Comparison of ENCODE assay signal across 28 cellular contexts in the genomic region with DNA sequence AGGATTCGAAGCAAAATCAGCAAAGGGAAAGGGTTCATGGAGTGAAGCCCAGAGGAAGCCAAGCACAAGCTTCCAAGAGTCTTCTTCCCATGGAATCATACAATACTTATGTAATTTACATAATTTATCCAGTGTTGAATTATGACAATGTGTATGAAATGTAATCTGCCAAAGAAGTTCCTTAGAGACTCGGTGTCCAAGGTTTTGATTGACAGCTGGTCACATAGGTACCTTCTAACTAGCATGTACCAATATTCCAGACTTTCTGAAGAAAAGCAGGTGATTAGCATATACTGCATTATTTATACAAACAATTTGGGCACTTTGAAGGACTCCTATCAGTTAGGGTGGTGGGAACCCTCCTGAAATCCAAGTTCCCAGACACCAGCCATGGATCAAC.
"Had no signal": no experiment of that assay in that cellular context is flagged by ENCODE, and none has a peak within 500 bp of the region (broad histone marks: within the 10 kb centered on the region; RNA-seq: fewer than 3 reads in every experiment).

No MANE protein-coding gene starts in this region.

- H2AFZ ChIP-seq: neural progenitor cell, parathyroid adenoma had no signal

- FAIRE-seq: small intestine, urothelium cell line had no signal

- DNase-seq: occipital lobe; ovary; posterior cingulate gyrus; psoas muscle; right cardiac atrium; right lobe of liver; sigmoid colon; small intestine; stimulated activated CD4-positive, alpha-beta T cell treated with anti-CD3 and anti-CD28 coated beads, Interleukin-15, amount 100 ng/mL, for 24 hours; stimulated activated CD4-positive, alpha-beta T cell treated with anti-CD3 and anti-CD28 coated beads, Interleukin-2, amount 100 ng/mL, for 24 hours; stimulated activated CD4-positive, alpha-beta T cell treated with anti-CD3 and anti-CD28 coated beads, Interleukin-2, amount 100 ng/mL, for 48 hours; stimulated activated CD4-positive, alpha-beta T cell treated with anti-CD3 and anti-CD28 coated beads, Interleukin-4, amount 100 ng/mL, for 24 hours; stimulated activated naive B cell treated with anti-CD40 and anti-IgM and Interleukin-4, amounts not matched to agents 10 μg/mL and 1 μg/mL and 100 μg/mL, for 72 hours; stimulated activated naive CD4-positive, alpha-beta T cell treated with Interleukin-2 at 50 U/mL for 16 hours; stomach; thyroid gland; trophoblast cell; upper lobe of left lung had no signal

- ATAC-seq: psoas muscle; right cardiac atrium; right lobe of liver; stimulated activated effector memory CD8-positive, alpha-beta T cell treated with anti-CD3 and anti-CD28 coated beads, Interleukin-12 subunit alpha, Interleukin-12 subunit beta, amount 100 ng/mL, for 72 hours; stimulated activated naive B cell treated with anti-CD40 and anti-IgM and Interleukin-4, amounts not matched to agents 10 μg/mL and 1 μg/mL and 100 μg/mL, for 72 hours had no signal

- H3K36me3 ChIP-seq: neural progenitor cell, ovary, right lobe of liver, sigmoid colon, stomach, thoracic aorta, thyroid gland, upper lobe of left lung, vagina had no signal

- H3K4me1 ChIP-seq: parathyroid adenoma, thyroid gland had no signal

- H3K27ac Mint-ChIP-seq: neural progenitor cell; progenitor cell of endocrine pancreas; stimulated activated effector memory CD8-positive, alpha-beta T cell treated with anti-CD3 and anti-CD28 coated beads, Interleukin-12 subunit alpha, Interleukin-12 subunit beta, amount 100 ng/mL, for 72 hours; stimulated activated naive B cell treated with anti-CD40 and anti-IgM and Interleukin-4, amounts not matched to agents 10 μg/mL and 1 μg/mL and 100 μg/mL, for 72 hours; stimulated activated naive CD8-positive, alpha-beta T cell treated with anti-CD3 and anti-CD28 coated beads, Interleukin-15, Interleukin-2, amounts not matched to agents 100 ng/mL and 50 ng/mL, for 24 hours had no signal

- H3K27ac ChIP-seq: ovary, parathyroid adenoma, psoas muscle, right lobe of liver, sigmoid colon, stomach, thoracic aorta, thyroid gland, tibial nerve, upper lobe of left lung, vagina had no signal

- H3K9me3 Mint-ChIP-seq: nephron; stimulated activated effector memory CD8-positive, alpha-beta T cell treated with anti-CD3 and anti-CD28 coated beads, Interleukin-12 subunit alpha, Interleukin-12 subunit beta, amount 100 ng/mL, for 72 hours had no signal

- H3K27me3 ChIP-seq: neural progenitor cell, ovary, right lobe of liver, sigmoid colon, stomach, thyroid gland, tibial nerve, upper lobe of left lung, vagina had no signal

- H3K4me3 Mint-ChIP-seq: nephron; neural progenitor cell; stimulated activated effector memory CD8-positive, alpha-beta T cell treated with anti-CD3 and anti-CD28 coated beads, Interleukin-12 subunit alpha, Interleukin-12 subunit beta, amount 100 ng/mL, for 72 hours; stimulated activated naive B cell treated with anti-CD40 and anti-IgM and Interleukin-4, amounts not matched to agents 10 μg/mL and 1 μg/mL and 100 μg/mL, for 72 hours; stimulated activated naive CD8-positive, alpha-beta T cell treated with anti-CD3 and anti-CD28 coated beads, Interleukin-15, Interleukin-2, amounts not matched to agents 100 ng/mL and 50 ng/mL, for 24 hours had no signal

- H3K9me3 ChIP-seq: ovary, psoas muscle, right lobe of liver, sigmoid colon, stomach, thoracic aorta, thyroid gland, vagina had no signal

- H3K36me3 Mint-ChIP-seq: stimulated activated effector memory CD8-positive, alpha-beta T cell treated with anti-CD3 and anti-CD28 coated beads, Interleukin-12 subunit alpha, Interleukin-12 subunit beta, amount 100 ng/mL, for 72 hours had no signal

- H3K4me2 ChIP-seq: neural progenitor cell had no signal

- H3K27me3 Mint-ChIP-seq: progenitor cell of endocrine pancreas; stimulated activated naive B cell treated with anti-CD40 and anti-IgM and Interleukin-4, amounts not matched to agents 10 μg/mL and 1 μg/mL and 100 μg/mL, for 72 hours; stimulated activated naive CD8-positive, alpha-beta T cell treated with anti-CD3 and anti-CD28 coated beads, Interleukin-15, Interleukin-2, amounts not matched to agents 100 ng/mL and 50 ng/mL, for 24 hours had no signal

- H3K9ac ChIP-seq: neural progenitor cell, parathyroid adenoma had no signal

- H3K4me3 ChIP-seq: neural progenitor cell, ovary, psoas muscle, right lobe of liver, sigmoid colon, stomach, thoracic aorta, thyroid gland, tibial nerve, upper lobe of left lung, vagina had no signal
